Comparison of ENCODE assay signal across 8 cellular contexts in genomic region chr5:141848771-141849370, GRCh38. TPM values are rescaled to one million over a fixed set of nuclear protein-coding genes. Genes with fewer than 3 reads are reported as not detected.
A peak's percentile ranks its signal among the peaks of the same experiment; 100 is the strongest.
DNase-seq lines count a peak whose midpoint lies in the region; ATAC-seq and TF ChIP-seq lines count a peak whose summit lies in the region.

No MANE protein-coding gene starts in this region.

- WGBS in lung, 2 donors: 8 to 9% methylated on average over 14 of the region's 14 CpGs

- H3K4me1 Mint-ChIP-seq in chondrocyte (ENCODE audit: low read depth): peaks cover 49% of the 10 kb centered on the region

- peaks cover 0 to 8% of the 10 kb centered on the region in 2 donors for H3K36me3 ChIP-seq in lung (ENCODE audit: control insufficient read depth in 2 of 2, insufficient read depth in 2 of 2, low read length in 2 of 2)
- H3K36me3 ChIP-seq in stomach smooth muscle (ENCODE audit: control insufficient read depth in 2 of 2, insufficient read depth in 2 of 2, low read length in 2 of 2): no peaks in the 10 kb centered on the region

- DNase-seq in DMS153 (lab: John Stamatoyannopoulos, UW) (peak; percentile 25), DMS153 treated with DMSO at 0.1 percent for 48 hours (lab: John Stamatoyannopoulos, UW; ENCODE audit: unreplicated experiment) (no peak), RKO (ENCODE audit: low spot score) (peak; percentile 64), chondrocyte (ENCODE audit: low spot score) (no peak), lung (ENCODE audit: low spot score) (peak; percentile 86)

- H3K27ac Mint-ChIP-seq in chondrocyte (ENCODE audit: unreplicated experiment): peak overlapping the region; percentile 85

- peaks cover 2% of the 10 kb centered on the region for H3K36me3 Mint-ChIP-seq in chondrocyte (ENCODE audit: low read depth)

- H3K4me1 ChIP-seq in lung (ENCODE audit: control insufficient read depth in 2 of 2, insufficient read depth in 2 of 2, low read length in 2 of 2) (peaks cover 0 to 25% of the 10 kb centered on the region in 2 donors), stomach smooth muscle (ENCODE audit: control insufficient read depth, insufficient read depth, low read length) (peaks cover 18% of the 10 kb centered on the region)

- H3K9me3 ChIP-seq in lung (ENCODE audit: control insufficient read depth in 2 of 2, insufficient read depth in 1 of 2, low read length in 1 of 2): no peaks in the 10 kb centered on the region
- H3K9me3 ChIP-seq in stomach smooth muscle (ENCODE audit: control insufficient read depth in 2 of 2, low read length in 2 of 2): no peaks in the 10 kb centered on the region

- no peak for TF ChIP-seq CTCF in chondrocyte (IDR thresholded peaks at IDR 0.05)
- TF ChIP-seq CTCF in lung (IDR thresholded peaks at IDR 0.05; ENCODE audit: control extremely low read depth, extremely low read depth): no peak

- peak overlapping the region; percentile 86 to 99 for H3K27ac ChIP-seq in lung (ENCODE audit: low read depth in 1 of 2, low read length in 1 of 2)
- peak overlapping the region; percentile 93 for H3K27ac ChIP-seq in stomach smooth muscle (ENCODE audit: low read length)

- H3K9ac ChIP-seq in stomach smooth muscle (ENCODE audit: low read length in 2 of 2): peak overlapping the region; percentile 94 to 96

- H3K9me3 Mint-ChIP-seq in chondrocyte (ENCODE audit: low read depth): no peaks in the 10 kb centered on the region

- peak overlapping the region; percentile 80 for H3K4me3 Mint-ChIP-seq in chondrocyte (ENCODE audit: unreplicated experiment)

- peak; percentile 11 for ATAC-seq in HG02840 (IDR thresholded peaks at IDR 0.05; ENCODE audit: low FRiP score, unreplicated experiment)
- peak; percentile 59 for ATAC-seq in lung (ENCODE audit: insufficient read depth, low FRiP score)
- ATAC-seq in GM21717 (IDR thresholded peaks at IDR 0.05; ENCODE audit: unreplicated experiment): no peak

- H3K4me3 ChIP-seq in lung (peak overlapping the region; percentile 56), stomach smooth muscle (ENCODE audit: low read length in 2 of 2) (peak overlapping the region; percentile 93 to 99)

- H3K27me3 Mint-ChIP-seq in chondrocyte (ENCODE audit: low read depth): no peaks in the 10 kb centered on the region

- H3K27me3 ChIP-seq in lung (ENCODE audit: control insufficient read depth, insufficient read depth) (no peaks in the 10 kb centered on the region), stomach smooth muscle (ENCODE audit: control insufficient read depth in 1 of 2, insufficient read depth in 2 of 2, low read length in 2 of 2) (peaks cover 0 to 6% of the 10 kb centered on the region in 2 donors)

RNA-seq across cellular contexts. Expression of gene PCDH1, which starts 29.3 kb away (rescaled TPM):
- total RNA-seq in chondrocyte (10.9 to 85.4 TPM (median 82.9 TPM) in 3 replicates), lung (10 to 100 TPM; 43.6 to 70.2 TPM)
- 10 to 100 TPM; 18.2 to 45.1 TPM for polyA plus RNA-seq in lung

Comparison
In these comparisons a context has a peak if more than half of its experiments do, and no peak if none do; other contexts are left out.
1. DNase-seq: peak in DMS153 (single experiment), RKO (single experiment) and lung (single experiment); none in DMS153 treated with DMSO at 0.1 percent for 48 hours (single experiment) and chondrocyte (single experiment).